In genomic region chr6:157232161-157232895, GRCh38 we compare ENCODE assay signal across 16 cellular contexts.
DNase-seq lines count a peak whose midpoint lies in the region; ATAC-seq and TF ChIP-seq lines count a peak whose summit lies in the region.
"Had no signal": no experiment of that assay in that cellular context is flagged by ENCODE, and none has a peak within 500 bp of the region (broad histone marks: within the 10 kb centered on the region; RNA-seq: fewer than 3 reads in every experiment).

No MANE protein-coding gene starts in this region.

- H3K36me3 Mint-ChIP-seq in endodermal cell (ENCODE audit: low read depth): no peaks in the 10 kb centered on the region
- peaks cover 0 to 7% of the 10 kb centered on the region in 2 donors for H3K36me3 Mint-ChIP-seq in CD4-positive, alpha-beta memory T cell

- CTCF ChIA-PET in CD4-positive, alpha-beta memory T cell (lab: Charles Lee; ENCODE audit: partially characterized antibody): no interaction called here

- intact Hi-C loops in upper lobe of right lung (cut with DNase I) (no loop called here), thyroid gland (cut with DNase I) (no loop called here)
- intact Hi-C loops in CD4-positive, alpha-beta memory T cell (cut with micrococcal nuclease): no loop called here

- H2BK12ac ChIP-seq in neuronal stem cell (ENCODE audit: low read length) (no peak overlapping the region), trophoblast cell (ENCODE audit: low read length) (no peak overlapping the region)

- H4K8ac ChIP-seq in neuronal stem cell (ENCODE audit: low read depth, low read length) (no peak overlapping the region), trophoblast cell (ENCODE audit: low read depth, low read length) (no peak overlapping the region)

- H3K27ac Mint-ChIP-seq in endodermal cell: no peak overlapping the region
- no peak overlapping the region for H3K27ac Mint-ChIP-seq in CD4-positive, alpha-beta memory T cell
- H3K27ac Mint-ChIP-seq: CD8-positive, alpha-beta memory T cell; H9 had no signal

- H2AK5ac ChIP-seq in neuronal stem cell (ENCODE audit: low read depth, low read length) (peak overlapping the region; percentile 15), trophoblast cell (ENCODE audit: low read length) (no peak overlapping the region)

- TF ChIP-seq CTCF in endodermal cell (conservative IDR thresholded peaks at IDR 0.05): no peak
- TF ChIP-seq CTCF in upper lobe of right lung (IDR thresholded peaks at IDR 0.05): no peak
- TF ChIP-seq CTCF in thyroid gland (IDR thresholded peaks at IDR 0.05): no peak

- H3K36me3 ChIP-seq in endodermal cell (ENCODE audit: control insufficient read depth, insufficient read depth, low read length) (no peaks in the 10 kb centered on the region), neuronal stem cell (replicated peaks in 1 of 2; ENCODE audit: control insufficient read depth in 2 of 2, insufficient read depth in 2 of 2, low read length in 2 of 2) (no peaks in the 10 kb centered on the region), upper lobe of right lung (no peaks in the 10 kb centered on the region), thyroid gland (no peaks in the 10 kb centered on the region), trophoblast cell (ENCODE audit: control insufficient read depth in 1 of 2, insufficient read depth in 2 of 2, low read length in 2 of 2) (no peaks in the 10 kb centered on the region)
- no peaks in the 10 kb centered on the region for H3K36me3 ChIP-seq in CD4-positive, alpha-beta memory T cell (ENCODE audit: insufficient read depth, low read length)

- H3K4me2 ChIP-seq in neuronal stem cell (ENCODE audit: insufficient read depth, low read length, poor library complexity, severe bottlenecking): no peak overlapping the region
- H3K4me2 ChIP-seq in trophoblast cell (ENCODE audit: low read length): no peak overlapping the region

- H3K9me3 Mint-ChIP-seq in endodermal cell: no peaks in the 10 kb centered on the region
- peaks cover 0 to 3% (median 0%) of the 10 kb centered on the region in 8 donors for H3K9me3 Mint-ChIP-seq in CD4-positive, alpha-beta memory T cell
- H3K9me3 Mint-ChIP-seq: H9 had no signal

- no peak overlapping the region for H3K4me3 Mint-ChIP-seq in endodermal cell
- H3K4me3 Mint-ChIP-seq in CD4-positive, alpha-beta memory T cell: no peak overlapping the region
- H3K4me3 Mint-ChIP-seq: CD14-positive monocyte; CD8-positive, alpha-beta memory T cell; H9 had no signal

- H4K12ac ChIP-seq in trophoblast cell (ENCODE audit: low read depth, low read length): no peak overlapping the region

- peaks cover 47% of the 10 kb centered on the region for H3K27me3 Mint-ChIP-seq in endodermal cell (ENCODE audit: insufficient read depth)
- peaks cover 6 to 7% of the 10 kb centered on the region in 2 donors for H3K27me3 Mint-ChIP-seq in CD4-positive, alpha-beta memory T cell

- H3K4ac ChIP-seq in neuronal stem cell (ENCODE audit: low read length): no peak overlapping the region
- H3K4ac ChIP-seq in trophoblast cell (ENCODE audit: low read depth, low read length): no peak overlapping the region

- H3K14ac ChIP-seq in neuronal stem cell (ENCODE audit: low read length) (no peak overlapping the region), trophoblast cell (ENCODE audit: low read length) (no peak overlapping the region)

- H3K79me1 ChIP-seq in neuronal stem cell (ENCODE audit: low read depth, low read length) (no peaks in the 10 kb centered on the region), trophoblast cell (ENCODE audit: low read length) (no peaks in the 10 kb centered on the region)

- no peak overlapping the region for H2BK15ac ChIP-seq in neuronal stem cell (ENCODE audit: low read length)

- H2BK120ac ChIP-seq in neuronal stem cell (ENCODE audit: low read depth, low read length) (no peak overlapping the region), trophoblast cell (ENCODE audit: insufficient read depth, low read length, poor library complexity) (no peak overlapping the region)

- peak; percentile 19 for DNase-seq in activated CD4-positive, CD25-positive, alpha-beta regulatory T cell treated with anti-CD3 and anti-CD28 coated beads, Interleukin-2, amount 50 U/mL, for 72 hours
- DNase-seq in endodermal cell (peak; percentile 15), neuronal stem cell (ENCODE audit: low spot score) (no peak), upper lobe of right lung (peak; percentile 43), thyroid gland (no peak), trophoblast cell (no peak)
- no peak for DNase-seq in CD4-positive, alpha-beta memory T cell
- DNase-seq: Caco-2; CD8-positive, alpha-beta memory T cell; DND-41; GDM1; GOT3; H9 had no signal

- WGBS in endodermal cell (ENCODE audit: insufficient coverage in 1 of 2, insufficient read length in 1 of 2), 2 experiments: 93 to 96% methylated on average over 12 to 17 of the region's 17 CpGs
- WGBS in neuronal stem cell (ENCODE audit: extremely low coverage in 2 of 2, insufficient read length in 2 of 2, insufficient replicate concordance in 1 of 2), 2 donors: no CpG with 5 or more reads among the region's 17 CpGs
- whole genome bisulfite sequencing in thyroid gland, 2 donors: 93 to 94% methylated on average over 13 to 17 of the region's 17 CpGs
- no CpG with 5 or more reads among the region's 17 CpGs for WGBS in trophoblast cell (ENCODE audit: extremely low coverage, insufficient coverage, insufficient read length)

- no peak overlapping the region for H3K23ac ChIP-seq in neuronal stem cell (ENCODE audit: low read depth, low read length, poor library complexity)
- H3K23ac ChIP-seq in trophoblast cell (ENCODE audit: low read length): no peak overlapping the region

- POLR2A ChIA-PET in CD4-positive, alpha-beta memory T cell (lab: Charles Lee; ENCODE audit: partially characterized antibody): no interaction called here

- H3K27me3 ChIP-seq in endodermal cell (ENCODE audit: control insufficient read depth, insufficient read depth, low read length, poor library complexity, severe bottlenecking) (peaks cover 52% of the 10 kb centered on the region), neuronal stem cell (ENCODE audit: control insufficient read depth in 3 of 3, insufficient read depth in 3 of 3, low read depth in 1 of 3, low read length in 3 of 3) (peaks cover 11 to 57% (median 28%) of the 10 kb centered on the region in 3 experiments), upper lobe of right lung (peaks cover 26% of the 10 kb centered on the region), thyroid gland (no peaks in the 10 kb centered on the region), trophoblast cell (ENCODE audit: insufficient read depth, low read length) (peaks cover 25% of the 10 kb centered on the region)
- peaks cover 7% of the 10 kb centered on the region for H3K27me3 ChIP-seq in CD4-positive, alpha-beta memory T cell (ENCODE audit: insufficient read depth, low read length)

- no peaks in the 10 kb centered on the region for H3K9me3 ChIP-seq in endodermal cell (ENCODE audit: control insufficient read depth, low read length)
- H3K9me3 ChIP-seq in neuronal stem cell (replicated peaks in 1 of 2; ENCODE audit: control insufficient read depth in 2 of 2, insufficient read depth in 1 of 2, low read depth in 1 of 2, low read length in 2 of 2): no peaks in the 10 kb centered on the region
- no peaks in the 10 kb centered on the region for H3K9me3 ChIP-seq in upper lobe of right lung
- no peaks in the 10 kb centered on the region for H3K9me3 ChIP-seq in thyroid gland
- H3K9me3 ChIP-seq in trophoblast cell (ENCODE audit: insufficient read depth, low read depth, low read length): peaks cover 5% of the 10 kb centered on the region
- H3K9me3 ChIP-seq in CD4-positive, alpha-beta memory T cell (ENCODE audit: control insufficient read depth in 1 of 2, low read length in 2 of 2): no peaks in the 10 kb centered on the region
- H3K9me3 ChIP-seq: Caco-2 had no signal

- no peak overlapping the region for H2BK5ac ChIP-seq in neuronal stem cell (ENCODE audit: low read length)
- H2BK5ac ChIP-seq in trophoblast cell (ENCODE audit: low read depth, low read length, poor library complexity): no peak overlapping the region

- H3K4me1 ChIP-seq in endodermal cell (ENCODE audit: control insufficient read depth, insufficient read depth, low read length) (no peaks in the 10 kb centered on the region), neuronal stem cell (ENCODE audit: control insufficient read depth in 2 of 2, insufficient read depth in 1 of 2, low read depth in 1 of 2, low read length in 2 of 2) (peaks cover 10 to 11% of the 10 kb centered on the region in 2 donors), upper lobe of right lung (peaks cover 8% of the 10 kb centered on the region), thyroid gland (peaks cover 0 to 11% of the 10 kb centered on the region in 2 donors), trophoblast cell (ENCODE audit: control insufficient read depth in 1 of 2, insufficient read depth in 2 of 2, low read length in 2 of 2) (peaks cover 4 to 12% of the 10 kb centered on the region in 2 experiments)
- peaks cover 26% of the 10 kb centered on the region for H3K4me1 ChIP-seq in CD4-positive, alpha-beta memory T cell (ENCODE audit: insufficient read depth, low read length)
- H3K4me1 ChIP-seq: Caco-2 had no signal

- H3K18ac ChIP-seq in neuronal stem cell (ENCODE audit: low read length) (peak overlapping the region; percentile 18), trophoblast cell (ENCODE audit: low read length) (no peak overlapping the region)

- H3K27ac ChIP-seq in endodermal cell (ENCODE audit: low read depth, low read length) (no peak overlapping the region), neuronal stem cell (replicated peaks; ENCODE audit: low read length) (no peak overlapping the region), upper lobe of right lung (no peak overlapping the region), thyroid gland (no peak overlapping the region), trophoblast cell (ENCODE audit: low read depth, low read length) (no peak overlapping the region)
- no peak overlapping the region for H3K27ac ChIP-seq in CD4-positive, alpha-beta memory T cell (ENCODE audit: low read depth, low read length)
- H3K27ac ChIP-seq: 22Rv1 had no signal

- H2AFZ ChIP-seq in neuronal stem cell (ENCODE audit: low read length) (no peak overlapping the region), trophoblast cell (ENCODE audit: insufficient read depth, low read length, poor library complexity) (no peak overlapping the region)

- ATAC-seq in activated CD4-positive, CD25-positive, alpha-beta regulatory T cell treated with anti-CD3 and anti-CD28 coated beads, Interleukin-2, amount 50 U/mL, for 24 hours: no peak
- no peak for ATAC-seq in upper lobe of right lung

- H4K91ac ChIP-seq in neuronal stem cell (ENCODE audit: low read depth, low read length, poor library complexity) (no peak overlapping the region), trophoblast cell (ENCODE audit: low read depth, low read length) (no peak overlapping the region)

- no peaks in the 10 kb centered on the region for H3K79me2 ChIP-seq in trophoblast cell (ENCODE audit: control insufficient read depth, insufficient read depth, low read length, poor library complexity)

- peaks cover 23% of the 10 kb centered on the region for H3K4me1 Mint-ChIP-seq in endodermal cell
- H3K4me1 Mint-ChIP-seq in CD4-positive, alpha-beta memory T cell: peaks cover 29 to 57% (median 37%) of the 10 kb centered on the region in 4 donors

- H3K9ac ChIP-seq in endodermal cell (ENCODE audit: extremely low read depth, low read length, poor library complexity, severe bottlenecking) (no peak overlapping the region), neuronal stem cell (ENCODE audit: low read depth, low read length, poor library complexity) (peak overlapping the region; percentile 9), trophoblast cell (ENCODE audit: low read length) (no peak overlapping the region)

- no peak for TF ChIP-seq POLR2A in thyroid gland (IDR thresholded peaks at IDR 0.05)

- H3K4me3 ChIP-seq in endodermal cell (ENCODE audit: low read length): no peak overlapping the region
- H3K4me3 ChIP-seq in neuronal stem cell (ENCODE audit: low read length in 2 of 2): peak overlapping the region in 1 of 2 donors; percentile 9
- no peak overlapping the region for H3K4me3 ChIP-seq in upper lobe of right lung
- no peak overlapping the region for H3K4me3 ChIP-seq in thyroid gland (replicated peaks in 1 of 3)
- H3K4me3 ChIP-seq in trophoblast cell (ENCODE audit: low read depth, low read length): no peak overlapping the region
- no peak overlapping the region for H3K4me3 ChIP-seq in CD4-positive, alpha-beta memory T cell (ENCODE audit: low read length in 2 of 2)

Comparison
In these comparisons a context has a peak if more than half of its experiments do, and no peak if none do; other contexts are left out.
1. DNase-seq: peak in activated CD4-positive, CD25-positive, alpha-beta regulatory T cell treated with anti-CD3 and anti-CD28 coated beads, Interleukin-2, amount 50 U/mL, for 72 hours (single experiment), endodermal cell (single experiment) and upper lobe of right lung (single experiment); none in neuronal stem cell (single experiment), thyroid gland (0 of 2), trophoblast cell (0 of 2) and CD4-positive, alpha-beta memory T cell (0 of 5).